8 cellular contexts compared by ENCODE assay signal in genomic region chr6:33279971-33280511, GRCh38. TPM values are rescaled to one million over a fixed set of nuclear protein-coding genes. Genes with fewer than 3 reads are reported as not detected.
A peak's percentile ranks its signal among the peaks of the same experiment; 100 is the strongest.
DNase-seq lines count a peak whose midpoint lies in the region; ATAC-seq and TF ChIP-seq lines count a peak whose summit lies in the region.

No MANE protein-coding gene starts in this region.

- H3F3A ChIP-seq in DOHH2 (ENCODE audit: control insufficient read depth, insufficient read depth) = peaks cover 47% of the 10 kb centered on the region

- H3K27me3 Mint-ChIP-seq in type B pancreatic cell = no peaks in the 10 kb centered on the region

- H3K9me3 ChIP-seq in DOHH2 (ENCODE audit: control insufficient read depth, insufficient read depth, low read length) = no peaks in the 10 kb centered on the region

- no peak overlapping the region for H3K4me3 ChIP-seq in DOHH2 (ENCODE audit: low read length)

- peak overlapping the region; percentile 55 for H3K4me3 Mint-ChIP-seq in type B pancreatic cell

- H3K4me2 ChIP-seq in DOHH2 (ENCODE audit: low read length) = no peak overlapping the region

- H4K20me1 ChIP-seq in DOHH2 (ENCODE audit: control insufficient read depth, insufficient read depth, low read depth, low read length) = peaks cover 2% of the 10 kb centered on the region

- H3K27me3 ChIP-seq in DOHH2 (ENCODE audit: control insufficient read depth, low read length) (no peaks in the 10 kb centered on the region), foreskin keratinocyte (no peaks in the 10 kb centered on the region)

- peaks cover 8% of the 10 kb centered on the region for H3K36me3 Mint-ChIP-seq in type B pancreatic cell

- ATAC-seq in foreskin keratinocyte (peak; percentile 90), HG02870 (IDR thresholded peaks at IDR 0.05; ENCODE audit: unreplicated experiment) (no peak)

- H3K36me3 ChIP-seq in DOHH2 (ENCODE audit: control insufficient read depth, low read length) = peaks cover 89% of the 10 kb centered on the region

- peak overlapping the region; percentile 63 for H3K27ac Mint-ChIP-seq in type B pancreatic cell

- peaks cover 7% of the 10 kb centered on the region for H3K4me1 Mint-ChIP-seq in type B pancreatic cell (ENCODE audit: unreplicated experiment)

- H3K9me2 ChIP-seq in DOHH2 (replicated peaks; ENCODE audit: control insufficient read depth, low read length) = no peaks in the 10 kb centered on the region

- H3K27ac ChIP-seq in DOHH2 (ENCODE audit: low read depth, low read length) (peak overlapping the region; percentile 37; the same call in 1 of the 2 replicates), foreskin keratinocyte (no peak overlapping the region)

- H3K79me2 ChIP-seq in DOHH2 (ENCODE audit: control insufficient read depth, low read length) = peaks cover 9% of the 10 kb centered on the region

- TF ChIP-seq CTCF in DOHH2 (IDR thresholded peaks at IDR 0.05; ENCODE audit: low read depth, low read length, poor library complexity, severe bottlenecking) (peak; percentile 98), foreskin keratinocyte (conservative IDR thresholded peaks at IDR 0.05) (peak; percentile 97), type B pancreatic cell (conservative IDR thresholded peaks at IDR 0.05) (peak; percentile 56)

- H3K9me3 Mint-ChIP-seq in type B pancreatic cell = no peaks in the 10 kb centered on the region

- H3K4me1 ChIP-seq in DOHH2 (ENCODE audit: control insufficient read depth, low read length) (peaks cover 52% of the 10 kb centered on the region), foreskin keratinocyte (peaks cover 4% of the 10 kb centered on the region)

- DNase-seq in KBM-7 (peak; percentile 91), SW480 (ENCODE audit: low spot score) (peak; percentile 61), foreskin keratinocyte (peak; percentile 48 to 58), type B pancreatic cell (ENCODE audit: extremely low spot score, unreplicated experiment) (no peak), hypothalamus (lab: John Stamatoyannopoulos, UW) (no peak), nucleus accumbens (lab: John Stamatoyannopoulos, UW) (no peak)

- in situ Hi-C loops in KBM-7 (cut with MboI; ENCODE audit: low pct_unique_long_range_greater_than_20kb, low sequenced_read_pairs) = loop anchor here (10.0 kb wide), 1 partner anchor 125 kb away; no protein-coding TSS in a partner anchor

RNA-seq across cellular contexts. Expression of gene B3GALT4, which starts 3.1 kb away (rescaled TPM):
- total RNA-seq in foreskin keratinocyte (1.1 and 1.3 TPM in 2 replicates), type B pancreatic cell (ENCODE audit: low replicate concordance) (10.1 and 22.2 TPM in 2 replicates)
- 1.0 and 1.4 TPM in 2 replicates for polyA plus RNA-seq in foreskin keratinocyte

RNA-seq across cellular contexts. Expression of gene RPS18, which starts 8.2 kb away (rescaled TPM):
- 4,093 and 4,126 TPM in 2 replicates for total RNA-seq in foreskin keratinocyte
- polyA plus RNA-seq in foreskin keratinocyte = 6,643 and 6,921 TPM in 2 replicates
- total RNA-seq in type B pancreatic cell (ENCODE audit: low replicate concordance) = 3,043 and 3,480 TPM in 2 replicates

RNA-seq across cellular contexts. Expression of gene VPS52, which starts 8.4 kb away (rescaled TPM):
- 31.4 and 32.1 TPM in 2 replicates for total RNA-seq in foreskin keratinocyte
- 26.1 and 27.2 TPM in 2 replicates for polyA plus RNA-seq in foreskin keratinocyte
- total RNA-seq in type B pancreatic cell (ENCODE audit: low replicate concordance) = 54.7 and 62.4 TPM in 2 replicates

RNA-seq across cellular contexts. Expression of gene WDR46, which starts 9.0 kb away (rescaled TPM):
- total RNA-seq in foreskin keratinocyte = 65.7 and 83.3 TPM in 2 replicates
- 73.1 and 79.0 TPM in 2 replicates for polyA plus RNA-seq in foreskin keratinocyte
- total RNA-seq in type B pancreatic cell (ENCODE audit: low replicate concordance) = 53.1 and 67.4 TPM in 2 replicates

RNA-seq across cellular contexts. Expression of gene PFDN6, which starts 9.4 kb away (rescaled TPM):
- total RNA-seq in foreskin keratinocyte (76.8 and 89.5 TPM in 2 replicates), type B pancreatic cell (ENCODE audit: low replicate concordance) (52.9 and 54.5 TPM in 2 replicates)
- polyA plus RNA-seq in foreskin keratinocyte = 169 TPM in 2 replicates

Comparison
In these comparisons a context has a peak if more than half of its experiments do, and no peak if none do; other contexts are left out.
1. DNase-seq: peak in KBM-7 (single experiment), SW480 (single experiment) and foreskin keratinocyte (2 of 2); none in type B pancreatic cell (single experiment), hypothalamus (0 of 51) and nucleus accumbens (0 of 56).
2. Peak in every context shown above with its lines, with median percentiles within 50 percentile points of each other: CTCF ChIP-seq.